ENCODE assay signal across 2 cellular contexts in the genomic region with DNA sequence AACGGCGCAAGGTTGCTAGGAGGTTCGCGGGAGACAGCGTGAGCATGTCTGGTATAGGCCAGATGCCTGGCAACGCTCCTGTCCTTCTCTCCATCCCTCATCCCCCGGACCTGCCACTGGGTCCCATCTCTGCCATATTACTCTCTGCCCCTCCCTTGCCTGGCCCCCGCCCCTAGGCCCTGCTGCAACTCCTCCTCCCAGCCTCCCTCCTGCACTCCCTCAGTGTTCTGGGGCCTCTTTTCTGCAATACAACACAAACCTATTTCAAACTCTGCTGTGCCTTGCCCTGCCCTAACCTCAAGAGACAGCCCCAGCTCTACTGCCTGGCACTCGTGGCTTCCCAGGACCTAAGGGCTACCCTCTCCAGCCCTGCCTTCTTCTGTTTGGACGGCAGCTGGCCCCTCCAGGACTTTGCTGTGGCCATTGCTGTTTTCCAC.
A peak's percentile ranks its signal among the peaks of the same experiment; 100 is the strongest.
TF ChIP-seq lines count a peak whose summit lies in the region.

No MANE protein-coding gene starts in this region.

TF ChIP-seq in PFSK-1, 5 proteins besides CTCF, POLR2A, EP300 and RAD21:
- TF ChIP-seq FOXP2 (optimal IDR thresholded peaks at IDR 0.05; ENCODE audit: borderline replicate concordance, extremely low read depth, extremely low read length, insufficient read depth) (no peak), POLR2AphosphoS5 (IDR thresholded peaks at IDR 0.05; ENCODE audit: low read depth, low read length) (0 out of 2 replicates have a peak, but pooled peaks have one; percentile 35), SIN3A (IDR thresholded peaks at IDR 0.05; ENCODE audit: borderline replicate concordance, insufficient read depth, low read length) (no peak)
- TF ChIP-seq, protein P1, sequence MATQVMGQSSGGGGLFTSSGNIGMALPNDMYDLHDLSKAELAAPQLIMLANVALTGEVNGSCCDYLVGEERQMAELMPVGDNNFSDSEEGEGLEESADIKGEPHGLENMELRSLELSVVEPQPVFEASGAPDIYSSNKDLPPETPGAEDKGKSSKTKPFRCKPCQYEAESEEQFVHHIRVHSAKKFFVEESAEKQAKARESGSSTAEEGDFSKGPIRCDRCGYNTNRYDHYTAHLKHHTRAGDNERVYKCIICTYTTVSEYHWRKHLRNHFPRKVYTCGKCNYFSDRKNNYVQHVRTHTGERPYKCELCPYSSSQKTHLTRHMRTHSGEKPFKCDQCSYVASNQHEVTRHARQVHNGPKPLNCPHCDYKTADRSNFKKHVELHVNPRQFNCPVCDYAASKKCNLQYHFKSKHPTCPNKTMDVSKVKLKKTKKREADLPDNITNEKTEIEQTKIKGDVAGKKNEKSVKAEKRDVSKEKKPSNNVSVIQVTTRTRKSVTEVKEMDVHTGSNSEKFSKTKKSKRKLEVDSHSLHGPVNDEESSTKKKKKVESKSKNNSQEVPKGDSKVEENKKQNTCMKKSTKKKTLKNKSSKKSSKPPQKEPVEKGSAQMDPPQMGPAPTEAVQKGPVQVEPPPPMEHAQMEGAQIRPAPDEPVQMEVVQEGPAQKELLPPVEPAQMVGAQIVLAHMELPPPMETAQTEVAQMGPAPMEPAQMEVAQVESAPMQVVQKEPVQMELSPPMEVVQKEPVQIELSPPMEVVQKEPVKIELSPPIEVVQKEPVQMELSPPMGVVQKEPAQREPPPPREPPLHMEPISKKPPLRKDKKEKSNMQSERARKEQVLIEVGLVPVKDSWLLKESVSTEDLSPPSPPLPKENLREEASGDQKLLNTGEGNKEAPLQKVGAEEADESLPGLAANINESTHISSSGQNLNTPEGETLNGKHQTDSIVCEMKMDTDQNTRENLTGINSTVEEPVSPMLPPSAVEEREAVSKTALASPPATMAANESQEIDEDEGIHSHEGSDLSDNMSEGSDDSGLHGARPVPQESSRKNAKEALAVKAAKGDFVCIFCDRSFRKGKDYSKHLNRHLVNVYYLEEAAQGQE (IDR thresholded peaks at IDR 0.05; ENCODE audit: insufficient read depth in 1 of 2, low read depth in 2 of 2, low read length in 2 of 2) = no peak

TF ChIP-seq in HepG2, 621 proteins besides CTCF, POLR2A, EP300 and RAD21:
- TF ChIP-seq ZGPAT (CRISPR knock-in tag; IDR thresholded peaks at IDR 0.05) (no peak), DMAP1 (CRISPR knock-in tag; IDR thresholded peaks at IDR 0.05) (no peak), TARDBP (CRISPR knock-in tag; IDR thresholded peaks at IDR 0.05) (no peak), RXRA (CRISPR knock-in tag; IDR thresholded peaks at IDR 0.05) (no peak), HNF4G (IDR thresholded peaks at IDR 0.05; ENCODE audit: borderline replicate concordance, low read depth, low read length) (no peak), HNF4G (CRISPR knock-in tag; IDR thresholded peaks at IDR 0.05; ENCODE audit: borderline replicate concordance, low read depth) (no peak), GTF3A (CRISPR knock-in tag; conservative IDR thresholded peaks at IDR 0.05) (no peak)
- TF ChIP-seq, protein P2, sequence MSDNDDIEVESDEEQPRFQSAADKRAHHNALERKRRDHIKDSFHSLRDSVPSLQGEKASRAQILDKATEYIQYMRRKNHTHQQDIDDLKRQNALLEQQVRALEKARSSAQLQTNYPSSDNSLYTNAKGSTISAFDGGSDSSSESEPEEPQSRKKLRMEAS (IDR thresholded peaks at IDR 0.05) = no peak
